In the genomic region with DNA sequence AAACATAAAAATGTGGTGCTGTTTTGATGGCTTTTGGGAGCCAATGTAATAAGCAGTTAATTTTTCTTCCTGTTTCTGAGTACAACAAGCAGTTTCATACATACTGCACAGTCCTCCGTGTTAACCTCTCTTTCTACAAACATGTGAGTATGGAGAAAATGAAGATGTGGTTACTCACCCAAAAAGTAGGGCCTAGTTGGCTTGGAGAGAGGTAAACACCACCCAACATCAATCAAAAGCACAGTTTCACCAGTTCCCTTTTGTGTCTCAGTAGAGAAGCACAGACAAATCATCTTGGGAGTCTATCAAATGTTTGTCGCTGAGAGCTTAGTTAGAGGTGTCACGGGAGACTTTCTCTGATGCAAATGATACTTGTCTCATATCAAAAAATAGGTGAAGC, we compare ENCODE assay signal across 1 cellular context.
TF ChIP-seq lines count a peak whose summit lies in the region.

No MANE protein-coding gene starts in this region.

TF ChIP-seq in GM12878, 131 proteins besides CTCF, POLR2A, EP300 and RAD21 (continued from another document):
- TF ChIP-seq BHLHE40 (IDR thresholded peaks at IDR 0.05; ENCODE audit: borderline replicate concordance in 1 of 2, low read depth in 2 of 2, low read length in 1 of 2): peak; percentile 67 to 80; a peak in 3 of 4 replicates
- no peak for TF ChIP-seq SREBF1 (IDR thresholded peaks at IDR 0.05; ENCODE audit: low read length)
- TF ChIP-seq ZBTB33 (IDR thresholded peaks at IDR 0.05): no peak
- TF ChIP-seq, protein P1, sequence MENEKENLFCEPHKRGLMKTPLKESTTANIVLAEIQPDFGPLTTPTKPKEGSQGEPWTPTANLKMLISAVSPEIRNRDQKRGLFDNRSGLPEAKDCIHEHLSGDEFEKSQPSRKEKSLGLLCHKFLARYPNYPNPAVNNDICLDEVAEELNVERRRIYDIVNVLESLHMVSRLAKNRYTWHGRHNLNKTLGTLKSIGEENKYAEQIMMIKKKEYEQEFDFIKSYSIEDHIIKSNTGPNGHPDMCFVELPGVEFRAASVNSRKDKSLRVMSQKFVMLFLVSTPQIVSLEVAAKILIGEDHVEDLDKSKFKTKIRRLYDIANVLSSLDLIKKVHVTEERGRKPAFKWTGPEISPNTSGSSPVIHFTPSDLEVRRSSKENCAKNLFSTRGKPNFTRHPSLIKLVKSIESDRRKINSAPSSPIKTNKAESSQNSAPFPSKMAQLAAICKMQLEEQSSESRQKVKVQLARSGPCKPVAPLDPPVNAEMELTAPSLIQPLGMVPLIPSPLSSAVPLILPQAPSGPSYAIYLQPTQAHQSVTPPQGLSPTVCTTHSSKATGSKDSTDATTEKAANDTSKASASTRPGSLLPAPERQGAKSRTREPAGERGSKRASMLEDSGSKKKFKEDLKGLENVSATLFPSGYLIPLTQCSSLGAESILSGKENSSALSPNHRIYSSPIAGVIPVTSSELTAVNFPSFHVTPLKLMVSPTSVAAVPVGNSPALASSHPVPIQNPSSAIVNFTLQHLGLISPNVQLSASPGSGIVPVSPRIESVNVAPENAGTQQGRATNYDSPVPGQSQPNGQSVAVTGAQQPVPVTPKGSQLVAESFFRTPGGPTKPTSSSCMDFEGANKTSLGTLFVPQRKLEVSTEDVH (IDR thresholded peaks at IDR 0.05; ENCODE audit: low read depth, partially characterized antibody): no peak
- TF ChIP-seq TCF7 (IDR thresholded peaks at IDR 0.05; ENCODE audit: borderline replicate concordance): no peak
- TF ChIP-seq HDAC2 (IDR thresholded peaks at IDR 0.05): no peak
- peak; percentile 68 for TF ChIP-seq NBN (IDR thresholded peaks at IDR 0.05)
- no peak for TF ChIP-seq REST (IDR thresholded peaks at IDR 0.05; ENCODE audit: low read depth, low read length)
- TF ChIP-seq, protein P2, sequence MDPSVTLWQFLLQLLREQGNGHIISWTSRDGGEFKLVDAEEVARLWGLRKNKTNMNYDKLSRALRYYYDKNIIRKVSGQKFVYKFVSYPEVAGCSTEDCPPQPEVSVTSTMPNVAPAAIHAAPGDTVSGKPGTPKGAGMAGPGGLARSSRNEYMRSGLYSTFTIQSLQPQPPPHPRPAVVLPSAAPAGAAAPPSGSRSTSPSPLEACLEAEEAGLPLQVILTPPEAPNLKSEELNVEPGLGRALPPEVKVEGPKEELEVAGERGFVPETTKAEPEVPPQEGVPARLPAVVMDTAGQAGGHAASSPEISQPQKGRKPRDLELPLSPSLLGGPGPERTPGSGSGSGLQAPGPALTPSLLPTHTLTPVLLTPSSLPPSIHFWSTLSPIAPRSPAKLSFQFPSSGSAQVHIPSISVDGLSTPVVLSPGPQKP (IDR thresholded peaks at IDR 0.05; ENCODE audit: low read depth, low read length): no peak
- no peak for TF ChIP-seq CHD1 (IDR thresholded peaks at IDR 0.05; ENCODE audit: low read depth, low read length)
- TF ChIP-seq, protein P3, sequence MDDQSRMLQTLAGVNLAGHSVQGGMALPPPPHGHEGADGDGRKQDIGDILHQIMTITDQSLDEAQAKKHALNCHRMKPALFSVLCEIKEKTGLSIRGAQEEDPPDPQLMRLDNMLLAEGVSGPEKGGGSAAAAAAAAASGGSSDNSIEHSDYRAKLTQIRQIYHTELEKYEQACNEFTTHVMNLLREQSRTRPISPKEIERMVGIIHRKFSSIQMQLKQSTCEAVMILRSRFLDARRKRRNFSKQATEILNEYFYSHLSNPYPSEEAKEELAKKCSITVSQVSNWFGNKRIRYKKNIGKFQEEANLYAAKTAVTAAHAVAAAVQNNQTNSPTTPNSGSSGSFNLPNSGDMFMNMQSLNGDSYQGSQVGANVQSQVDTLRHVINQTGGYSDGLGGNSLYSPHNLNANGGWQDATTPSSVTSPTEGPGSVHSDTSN (IDR thresholded peaks at IDR 0.05; ENCODE audit: insufficient replicate concordance, low read depth, low read length): peak; percentile 70
- TF ChIP-seq SUZ12 (IDR thresholded peaks at IDR 0.05; ENCODE audit: unreplicated experiment): no peak
- peak; percentile 12; the same call in 1 of the 2 replicates for TF ChIP-seq SMARCA5 (IDR thresholded peaks at IDR 0.05)
- TF ChIP-seq BACH1 (IDR thresholded peaks at IDR 0.05; ENCODE audit: borderline replicate concordance): peak; percentile 57; the same call in 1 of the 2 replicates
- TF ChIP-seq EZH2 (IDR thresholded peaks at IDR 0.05; ENCODE audit: borderline replicate concordance, control insufficient read depth, low read depth, low read length): no peak
- peak; percentile 51; the same call in 1 of the 2 replicates for TF ChIP-seq GATAD2B (conservative IDR thresholded peaks at IDR 0.05; ENCODE audit: low read depth)
- TF ChIP-seq PKNOX1 (IDR thresholded peaks at IDR 0.05): peak; percentile 92
- no peak; the same call in 1 of the 2 replicates for TF ChIP-seq FOXM1 (IDR thresholded peaks at IDR 0.05; ENCODE audit: low read depth, low read length)
- TF ChIP-seq GABPA (IDR thresholded peaks at IDR 0.05; ENCODE audit: low read depth): no peak
- TF ChIP-seq KAT2A (conservative IDR thresholded peaks at IDR 0.05; ENCODE audit: control insufficient read depth, low read depth, low read length): no peak
- no peak for TF ChIP-seq HDGF (IDR thresholded peaks at IDR 0.05)
- no peak for TF ChIP-seq ESRRA (IDR thresholded peaks at IDR 0.05; ENCODE audit: low read length)
- TF ChIP-seq PML (IDR thresholded peaks at IDR 0.05; ENCODE audit: low read length): no peak
- no peak for TF ChIP-seq KLF5 (IDR thresholded peaks at IDR 0.05; ENCODE audit: partially characterized antibody)
- TF ChIP-seq, protein P4, sequence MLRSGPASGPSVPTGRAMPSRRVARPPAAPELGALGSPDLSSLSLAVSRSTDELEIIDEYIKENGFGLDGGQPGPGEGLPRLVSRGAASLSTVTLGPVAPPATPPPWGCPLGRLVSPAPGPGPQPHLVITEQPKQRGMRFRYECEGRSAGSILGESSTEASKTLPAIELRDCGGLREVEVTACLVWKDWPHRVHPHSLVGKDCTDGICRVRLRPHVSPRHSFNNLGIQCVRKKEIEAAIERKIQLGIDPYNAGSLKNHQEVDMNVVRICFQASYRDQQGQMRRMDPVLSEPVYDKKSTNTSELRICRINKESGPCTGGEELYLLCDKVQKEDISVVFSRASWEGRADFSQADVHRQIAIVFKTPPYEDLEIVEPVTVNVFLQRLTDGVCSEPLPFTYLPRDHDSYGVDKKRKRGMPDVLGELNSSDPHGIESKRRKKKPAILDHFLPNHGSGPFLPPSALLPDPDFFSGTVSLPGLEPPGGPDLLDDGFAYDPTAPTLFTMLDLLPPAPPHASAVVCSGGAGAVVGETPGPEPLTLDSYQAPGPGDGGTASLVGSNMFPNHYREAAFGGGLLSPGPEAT (IDR thresholded peaks at IDR 0.05; ENCODE audit: low read depth): peak; percentile 66; the same call in 1 of the 2 replicates
- no peak for TF ChIP-seq YY1 (IDR thresholded peaks at IDR 0.05; ENCODE audit: low read depth, low read length)
- peak; percentile 74; the same call in 1 of the 2 replicates for TF ChIP-seq DPF2 (IDR thresholded peaks at IDR 0.05)
- no peak for TF ChIP-seq POU2F2 (IDR thresholded peaks at IDR 0.05; ENCODE audit: borderline replicate concordance, low read depth, low read length)
- no peak for TF ChIP-seq CREB1 (IDR thresholded peaks at IDR 0.05; ENCODE audit: low read depth)
- no peak for TF ChIP-seq NRF1 (conservative IDR thresholded peaks at IDR 0.05; ENCODE audit: low read depth, low read length)
